Comparison of ENCODE assay signal across 8 cellular contexts in genomic region chr10:47775361-47776231, GRCh38. TPM values are rescaled to one million over a fixed set of nuclear protein-coding genes. Genes with fewer than 3 reads are reported as not detected.
DNase-seq lines count a peak whose midpoint lies in the region; ATAC-seq, FAIRE-seq and TF ChIP-seq lines count a peak whose summit lies in the region.
"Not testable (repeated sequence)": the region's sequence is repeated elsewhere in the genome, so short reads cannot be mapped to it uniquely, and the experiment has no call there.

No MANE protein-coding gene starts in this region.

- not testable (repeated sequence) for H3K4me1 Mint-ChIP-seq in astrocyte (ENCODE audit: low read depth, unreplicated experiment)

- in situ Hi-C loops in HAP-1 (cut with MboI; ENCODE audit: low sequenced_read_pairs): not testable (repeated sequence)

- not testable (repeated sequence) for H3K4me1 ChIP-seq in HAP-1; RWPE2 (ENCODE audit: insufficient read depth, poor library complexity, severe bottlenecking); astrocyte (ENCODE audit: insufficient read depth, low read length)

- H3K4me2 ChIP-seq in astrocyte (ENCODE audit: low read length): not testable (repeated sequence)

- H3K27me3 Mint-ChIP-seq in astrocyte (ENCODE audit: low read depth, unreplicated experiment): not testable (repeated sequence)

- not testable (repeated sequence) for H4K20me1 ChIP-seq in astrocyte (ENCODE audit: insufficient read depth, low read length)

- H3K4me3 Mint-ChIP-seq in astrocyte (ENCODE audit: unreplicated experiment): not testable (repeated sequence)

- not testable (repeated sequence) for H3K9me3 ChIP-seq in HAP-1; RWPE2 (ENCODE audit: severe bottlenecking); astrocyte (ENCODE audit: insufficient read depth, low read depth, low read length)

- FAIRE-seq in astrocyte (lab: Jason Lieb, UNC): not testable (repeated sequence)

- ATAC-seq in RWPE2 (ENCODE audit: low read depth): peak; percentile 92

- not testable (repeated sequence) for H3K27ac Mint-ChIP-seq in astrocyte (ENCODE audit: unreplicated experiment)

- not testable (repeated sequence) for H3K4me3 ChIP-seq in HAP-1; RWPE2 (ENCODE audit: severe bottlenecking); astrocyte (ENCODE audit: insufficient read depth, low read depth, low read length); fibroblast of villous mesenchyme (ENCODE audit: low read depth, low read length)

- TF ChIP-seq CTCF in RWPE2 (IDR thresholded peaks at IDR 0.05; ENCODE audit: poor library complexity, severe bottlenecking): not testable (repeated sequence)
- TF ChIP-seq CTCF in astrocyte (IDR thresholded peaks at IDR 0.05; ENCODE audit: insufficient read depth, low read depth, low read length) (peak; percentile 27), fibroblast of villous mesenchyme (IDR thresholded peaks at IDR 0.05; ENCODE audit: insufficient read depth, low read depth, low read length) (peak; percentile 43)

- H3K36me3 ChIP-seq in HAP-1 (replicated peaks); RWPE2 (ENCODE audit: low read depth); astrocyte (ENCODE audit: insufficient read depth, low read length): not testable (repeated sequence)

- not testable (repeated sequence) for H3K36me3 Mint-ChIP-seq in astrocyte (ENCODE audit: low read depth, unreplicated experiment)

- not testable (repeated sequence) for H3K9ac ChIP-seq in astrocyte (ENCODE audit: low read length)

- H3K79me2 ChIP-seq in astrocyte (ENCODE audit: insufficient read depth, low read length): not testable (repeated sequence)

- DNase-seq in D341Med (ENCODE audit: low spot score) (peak; percentile 36), HAP-1 (ENCODE audit: low spot score in 2 of 2) (peak; percentile 2 to 10), NCI-H146 (lab: John Stamatoyannopoulos, UW) (peak; percentile 13), astrocyte (ENCODE audit: low read depth) (peak; percentile 36), fibroblast of villous mesenchyme (ENCODE audit: low read depth) (peak; percentile 43), lung microvascular endothelial cell (ENCODE audit: low read depth in 2 of 2) (peak; percentile 47 to 57)
- DNase-seq in RWPE2 (ENCODE audit: low spot score): not testable (repeated sequence)
- DNase-seq in stimulated activated CD8-positive, alpha-beta memory T cell treated with anti-CD3 and anti-CD28 coated beads, Interleukin-4, amount 100 ng/mL, for 48 hours: peak; percentile 26

- H3K9me3 Mint-ChIP-seq in astrocyte (ENCODE audit: unreplicated experiment): not testable (repeated sequence)

- H3K27ac ChIP-seq in RWPE2 (ENCODE audit: poor library complexity, severe bottlenecking); astrocyte (ENCODE audit: low read depth, low read length): not testable (repeated sequence)

- H3K27me3 ChIP-seq in HAP-1 (ENCODE audit: low read depth); RWPE2 (ENCODE audit: insufficient read depth, poor library complexity, severe bottlenecking); astrocyte (ENCODE audit: insufficient read depth, low read length): not testable (repeated sequence)

- H2AFZ ChIP-seq in astrocyte (ENCODE audit: low read depth, low read length): not testable (repeated sequence)

RNA-seq across cellular contexts. Expression of gene SYT15B, which starts 12.2 kb away (rescaled TPM):
- total RNA-seq in astrocyte (1.5 and 1.7 TPM in 2 replicates), fibroblast of villous mesenchyme (0.32 TPM in 1 of 2 replicates, not detected in the other), lung microvascular endothelial cell (0.87 and 0.99 TPM in 2 replicates)
